Comparison of ENCODE assay signal across 18 cellular contexts in the genomic region with DNA sequence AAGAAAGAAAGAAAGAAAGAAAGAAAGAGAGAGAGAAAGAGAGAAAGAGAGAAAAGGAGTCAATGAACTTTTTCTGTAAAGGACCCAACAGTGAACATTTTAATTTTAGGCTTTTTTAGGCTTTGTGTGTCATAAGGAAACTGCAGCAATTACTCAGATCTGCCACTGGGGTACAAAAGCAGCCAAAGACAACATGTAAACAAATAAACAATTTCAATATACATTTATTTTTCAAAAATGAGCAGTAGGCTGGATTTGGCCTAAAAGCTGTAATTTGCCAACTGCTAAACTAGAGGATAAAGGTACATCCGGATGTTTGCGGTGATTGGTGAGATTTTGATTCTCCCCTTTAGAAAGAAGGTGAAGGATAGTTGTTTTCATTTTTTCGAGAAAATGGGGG.
"Had no signal": no experiment of that assay in that cellular context is flagged by ENCODE, and none has a peak within 500 bp of the region (broad histone marks: within the 10 kb centered on the region; RNA-seq: fewer than 3 reads in every experiment).

No MANE protein-coding gene starts in this region.

- H3K36me3 ChIP-seq: adrenal gland, esophagus muscularis mucosa, gastroesophageal sphincter, left lung, prostate gland, tibial nerve had no signal

- DNase-seq: activated CD4-positive, alpha-beta memory T cell treated with anti-CD3 and anti-CD28 coated beads, Interleukin-2, amount 10 ng/mL, durations not matched to agents 7 days and 5 days; activated CD4-positive, alpha-beta T cell treated with anti-CD3 and anti-CD28 coated beads for 1 hour; activated naive CD4-positive, alpha-beta T cell treated with anti-CD3 and anti-CD28 coated beads for 36 hours; adrenal gland; cerebellar nuclear complex; dermis blood vessel endothelial cell; nucleus accumbens; stimulated activated CD4-positive, alpha-beta T cell treated with anti-CD3 and anti-CD28 coated beads, Interleukin-2, amount 100 ng/mL, for 24 hours; stimulated activated naive B cell treated with anti-CD40 and anti-IgM and Interleukin-4, amounts not matched to agents 10 μg/mL and 1 μg/mL and 100 μg/mL, for 72 hours had no signal

- ATAC-seq: activated T-helper 17 cell treated with anti-CD3 and anti-CD28 coated beads, Interleukin-2, amount 50 U/mL, for 72 hours; gastroesophageal sphincter; left lung; natural killer cell treated with Interleukin-12 subunit alpha and Interleukin-12 subunit beta and Interleukin-15 and Interleukin-18, amount 100 ng/mL, for 72 hours; sciatic nerve; stimulated activated naive B cell treated with anti-CD40 and anti-IgM and Interleukin-4, amounts not matched to agents 10 μg/mL and 1 μg/mL and 100 μg/mL, for 72 hours had no signal

- H3K9me3 ChIP-seq: adrenal gland, esophagus muscularis mucosa, gastroesophageal sphincter, left lung, prostate gland, tibial nerve had no signal

- H3K4me1 ChIP-seq: adrenal gland, esophagus muscularis mucosa, gastroesophageal sphincter, left lung, prostate gland, tibial nerve had no signal

- H3K9me3 Mint-ChIP-seq: activated CD4-positive, alpha-beta memory T cell treated with anti-CD3 and anti-CD28 coated beads, Interleukin-2, amount 10 ng/mL, durations not matched to agents 7 days and 5 days; activated naive CD4-positive, alpha-beta T cell treated with anti-CD3 and anti-CD28 coated beads for 36 hours; activated T-helper 17 cell treated with anti-CD3 and anti-CD28 coated beads, Interleukin-2, amount 50 U/mL, for 72 hours; memory B cell; natural killer cell treated with Interleukin-12 subunit alpha and Interleukin-12 subunit beta and Interleukin-15 and Interleukin-18, amount 100 ng/mL, for 72 hours; stimulated activated naive B cell treated with anti-CD40 and anti-IgM and Interleukin-4, amounts not matched to agents 10 μg/mL and 1 μg/mL and 100 μg/mL, for 72 hours had no signal

- H3K27me3 Mint-ChIP-seq: activated T-helper 17 cell treated with anti-CD3 and anti-CD28 coated beads, Interleukin-2, amount 50 U/mL, for 72 hours; natural killer cell treated with Interleukin-12 subunit alpha and Interleukin-12 subunit beta and Interleukin-15 and Interleukin-18, amount 100 ng/mL, for 72 hours; stimulated activated naive B cell treated with anti-CD40 and anti-IgM and Interleukin-4, amounts not matched to agents 10 μg/mL and 1 μg/mL and 100 μg/mL, for 72 hours had no signal

- H3K36me3 Mint-ChIP-seq: memory B cell; natural killer cell treated with Interleukin-12 subunit alpha and Interleukin-12 subunit beta and Interleukin-15 and Interleukin-18, amount 100 ng/mL, for 72 hours; stimulated activated naive B cell treated with anti-CD40 and anti-IgM and Interleukin-4, amounts not matched to agents 10 μg/mL and 1 μg/mL and 100 μg/mL, for 72 hours had no signal

- H3K4me1 Mint-ChIP-seq: activated T-helper 17 cell treated with anti-CD3 and anti-CD28 coated beads, Interleukin-2, amount 50 U/mL, for 72 hours; memory B cell; stimulated activated naive B cell treated with anti-CD40 and anti-IgM and Interleukin-4, amounts not matched to agents 10 μg/mL and 1 μg/mL and 100 μg/mL, for 72 hours had no signal

- H3K27me3 ChIP-seq: adrenal gland, esophagus muscularis mucosa, gastroesophageal sphincter, left lung, tibial nerve had no signal

- H3K27ac Mint-ChIP-seq: activated CD4-positive, alpha-beta memory T cell treated with anti-CD3 and anti-CD28 coated beads, Interleukin-2, amount 10 ng/mL, durations not matched to agents 7 days and 5 days; activated naive CD4-positive, alpha-beta T cell treated with anti-CD3 and anti-CD28 coated beads for 36 hours; activated T-helper 17 cell treated with anti-CD3 and anti-CD28 coated beads, Interleukin-2, amount 50 U/mL, for 72 hours; memory B cell; natural killer cell treated with Interleukin-12 subunit alpha and Interleukin-12 subunit beta and Interleukin-15 and Interleukin-18, amount 100 ng/mL, for 72 hours had no signal

- H3K4me3 Mint-ChIP-seq: activated CD4-positive, alpha-beta memory T cell treated with anti-CD3 and anti-CD28 coated beads, Interleukin-2, amount 10 ng/mL, durations not matched to agents 7 days and 5 days; activated naive CD4-positive, alpha-beta T cell treated with anti-CD3 and anti-CD28 coated beads for 36 hours; activated T-helper 17 cell treated with anti-CD3 and anti-CD28 coated beads, Interleukin-2, amount 50 U/mL, for 72 hours; memory B cell; natural killer cell treated with Interleukin-12 subunit alpha and Interleukin-12 subunit beta and Interleukin-15 and Interleukin-18, amount 100 ng/mL, for 72 hours; stimulated activated naive B cell treated with anti-CD40 and anti-IgM and Interleukin-4, amounts not matched to agents 10 μg/mL and 1 μg/mL and 100 μg/mL, for 72 hours had no signal

- H3K27ac ChIP-seq: adrenal gland, esophagus muscularis mucosa, gastroesophageal sphincter, left lung, prostate gland, tibial nerve had no signal

- H3K4me3 ChIP-seq: adrenal gland, esophagus muscularis mucosa, gastroesophageal sphincter, left lung, prostate gland, tibial nerve had no signal
